ENCODE assay signal across 1 cellular context in genomic region chr10:49538381-49539319, GRCh38.
TF ChIP-seq lines count a peak whose summit lies in the region.

Gene ERCC6, minus strand, starts transcription at chr10:49539121.

TF ChIP-seq in HepG2, 621 proteins besides CTCF, POLR2A, EP300 and RAD21 (continued from another document and continues in another):
- TF ChIP-seq ZNF260 (CRISPR knock-in tag; IDR thresholded peaks at IDR 0.05; ENCODE audit: borderline replicate concordance, low read depth) (no peak), TEAD2 (CRISPR knock-in tag; IDR thresholded peaks at IDR 0.05) (0 out of 2 replicates have a peak, but pooled peaks have one; percentile 10), CBFB (CRISPR knock-in tag; IDR thresholded peaks at IDR 0.05) (no peak; the same call in 1 of the 2 replicates), RXRA (CRISPR knock-in tag; IDR thresholded peaks at IDR 0.05) (0 out of 2 replicates have a peak, but pooled peaks have one; percentile 32), ZZZ3 (CRISPR knock-in tag; IDR thresholded peaks at IDR 0.05; ENCODE audit: borderline replicate concordance) (peak; percentile 61; the same call in 1 of the 2 replicates), HDAC1 (CRISPR knock-in tag; IDR thresholded peaks at IDR 0.05) (peak; percentile 64), IKZF5 (CRISPR knock-in tag; IDR thresholded peaks at IDR 0.05) (no peak; the same call in 1 of the 2 replicates), FOXM1 (CRISPR knock-in tag; IDR thresholded peaks at IDR 0.05) (no peak), ZFYVE20 (CRISPR knock-in tag; IDR thresholded peaks at IDR 0.05; ENCODE audit: borderline replicate concordance, low read depth) (no peak), TFDP2 (CRISPR knock-in tag; IDR thresholded peaks at IDR 0.05) (peak; percentile 75; the same call in 1 of the 2 replicates), ZNF614 (CRISPR knock-in tag; IDR thresholded peaks at IDR 0.05; ENCODE audit: borderline replicate concordance) (peak; percentile 45; the same call in 1 of the 2 replicates), SNAI1 (CRISPR knock-in tag; IDR thresholded peaks at IDR 0.05; ENCODE audit: borderline replicate concordance) (peak; percentile 90; the same call in 1 of the 2 replicates), ZFP82 (CRISPR knock-in tag; IDR thresholded peaks at IDR 0.05; ENCODE audit: borderline replicate concordance) (no peak), NFIB (CRISPR knock-in tag; IDR thresholded peaks at IDR 0.05; ENCODE audit: borderline replicate concordance) (no peak), GABPA (IDR thresholded peaks at IDR 0.05; ENCODE audit: low read depth, low read length) (peak; percentile 80), GABPA (CRISPR knock-in tag; IDR thresholded peaks at IDR 0.05; ENCODE audit: low read depth) (peak; percentile 91), ZNF879 (CRISPR knock-in tag; IDR thresholded peaks at IDR 0.05) (no peak), HBP1 (CRISPR knock-in tag; IDR thresholded peaks at IDR 0.05; ENCODE audit: low read depth) (0 out of 2 replicates have a peak, but pooled peaks have one; percentile 31), ZNF839 (CRISPR knock-in tag; IDR thresholded peaks at IDR 0.05; ENCODE audit: borderline replicate concordance) (peak; percentile 55; the same call in 1 of the 2 replicates), KLF6 (CRISPR knock-in tag; IDR thresholded peaks at IDR 0.05) (peak; percentile 69), ZNF550 (CRISPR knock-in tag; IDR thresholded peaks at IDR 0.05; ENCODE audit: borderline replicate concordance) (no peak), ZFP90 (CRISPR knock-in tag; IDR thresholded peaks at IDR 0.05; ENCODE audit: borderline replicate concordance) (peak; percentile 87), ZBTB7B (CRISPR knock-in tag; IDR thresholded peaks at IDR 0.05) (no peak; the same call in 1 of the 2 replicates), SRSF4 (IDR thresholded peaks at IDR 0.05; ENCODE audit: low read depth, low read length, poor library complexity, severe bottlenecking) (no peak), MAF1 (CRISPR knock-in tag; IDR thresholded peaks at IDR 0.05; ENCODE audit: borderline replicate concordance) (0 out of 2 replicates have a peak, but pooled peaks have one; percentile 39), FOXK2 (IDR thresholded peaks at IDR 0.05) (no peak), ZMAT3 (CRISPR knock-in tag; conservative IDR thresholded peaks at IDR 0.05) (peak; percentile 66; the same call in 1 of the 2 replicates), ZNF777 (CRISPR knock-in tag; IDR thresholded peaks at IDR 0.05) (peak; percentile 95), HNRNPL (IDR thresholded peaks at IDR 0.05; ENCODE audit: low read depth, low read length) (no peak), FOXK1 (CRISPR knock-in tag; IDR thresholded peaks at IDR 0.05; ENCODE audit: borderline replicate concordance, low read depth) (peak; percentile 80), ZNF543 (CRISPR knock-in tag; IDR thresholded peaks at IDR 0.05) (peak; percentile 69; the same call in 1 of the 2 replicates), NFKB2 (CRISPR knock-in tag; IDR thresholded peaks at IDR 0.05; ENCODE audit: borderline replicate concordance) (peak; percentile 66; the same call in 1 of the 2 replicates)
- TF ChIP-seq, protein P1, sequence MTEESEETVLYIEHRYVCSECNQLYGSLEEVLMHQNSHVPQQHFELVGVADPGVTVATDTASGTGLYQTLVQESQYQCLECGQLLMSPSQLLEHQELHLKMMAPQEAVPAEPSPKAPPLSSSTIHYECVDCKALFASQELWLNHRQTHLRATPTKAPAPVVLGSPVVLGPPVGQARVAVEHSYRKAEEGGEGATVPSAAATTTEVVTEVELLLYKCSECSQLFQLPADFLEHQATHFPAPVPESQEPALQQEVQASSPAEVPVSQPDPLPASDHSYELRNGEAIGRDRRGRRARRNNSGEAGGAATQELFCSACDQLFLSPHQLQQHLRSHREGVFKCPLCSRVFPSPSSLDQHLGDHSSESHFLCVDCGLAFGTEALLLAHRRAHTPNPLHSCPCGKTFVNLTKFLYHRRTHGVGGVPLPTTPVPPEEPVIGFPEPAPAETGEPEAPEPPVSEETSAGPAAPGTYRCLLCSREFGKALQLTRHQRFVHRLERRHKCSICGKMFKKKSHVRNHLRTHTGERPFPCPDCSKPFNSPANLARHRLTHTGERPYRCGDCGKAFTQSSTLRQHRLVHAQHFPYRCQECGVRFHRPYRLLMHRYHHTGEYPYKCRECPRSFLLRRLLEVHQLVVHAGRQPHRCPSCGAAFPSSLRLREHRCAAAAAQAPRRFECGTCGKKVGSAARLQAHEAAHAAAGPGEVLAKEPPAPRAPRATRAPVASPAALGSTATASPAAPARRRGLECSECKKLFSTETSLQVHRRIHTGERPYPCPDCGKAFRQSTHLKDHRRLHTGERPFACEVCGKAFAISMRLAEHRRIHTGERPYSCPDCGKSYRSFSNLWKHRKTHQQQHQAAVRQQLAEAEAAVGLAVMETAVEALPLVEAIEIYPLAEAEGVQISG (CRISPR knock-in tag; IDR thresholded peaks at IDR 0.05), result peak; percentile 77
- TF ChIP-seq, protein P2, sequence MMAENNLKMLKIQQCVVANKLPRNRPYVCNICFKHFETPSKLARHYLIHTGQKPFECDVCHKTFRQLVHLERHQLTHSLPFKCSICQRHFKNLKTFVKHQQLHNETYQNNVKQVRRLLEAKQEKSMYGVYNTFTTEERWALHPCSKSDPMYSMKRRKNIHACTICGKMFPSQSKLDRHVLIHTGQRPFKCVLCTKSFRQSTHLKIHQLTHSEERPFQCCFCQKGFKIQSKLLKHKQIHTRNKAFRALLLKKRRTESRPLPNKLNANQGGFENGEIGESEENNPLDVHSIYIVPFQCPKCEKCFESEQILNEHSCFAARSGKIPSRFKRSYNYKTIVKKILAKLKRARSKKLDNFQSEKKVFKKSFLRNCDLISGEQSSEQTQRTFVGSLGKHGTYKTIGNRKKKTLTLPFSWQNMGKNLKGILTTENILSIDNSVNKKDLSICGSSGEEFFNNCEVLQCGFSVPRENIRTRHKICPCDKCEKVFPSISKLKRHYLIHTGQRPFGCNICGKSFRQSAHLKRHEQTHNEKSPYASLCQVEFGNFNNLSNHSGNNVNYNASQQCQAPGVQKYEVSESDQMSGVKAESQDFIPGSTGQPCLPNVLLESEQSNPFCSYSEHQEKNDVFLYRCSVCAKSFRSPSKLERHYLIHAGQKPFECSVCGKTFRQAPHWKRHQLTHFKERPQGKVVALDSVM (CRISPR knock-in tag; IDR thresholded peaks at IDR 0.05), result 0 out of 2 replicates have a peak, but pooled peaks have one; percentile 30
- TF ChIP-seq, protein P3, sequence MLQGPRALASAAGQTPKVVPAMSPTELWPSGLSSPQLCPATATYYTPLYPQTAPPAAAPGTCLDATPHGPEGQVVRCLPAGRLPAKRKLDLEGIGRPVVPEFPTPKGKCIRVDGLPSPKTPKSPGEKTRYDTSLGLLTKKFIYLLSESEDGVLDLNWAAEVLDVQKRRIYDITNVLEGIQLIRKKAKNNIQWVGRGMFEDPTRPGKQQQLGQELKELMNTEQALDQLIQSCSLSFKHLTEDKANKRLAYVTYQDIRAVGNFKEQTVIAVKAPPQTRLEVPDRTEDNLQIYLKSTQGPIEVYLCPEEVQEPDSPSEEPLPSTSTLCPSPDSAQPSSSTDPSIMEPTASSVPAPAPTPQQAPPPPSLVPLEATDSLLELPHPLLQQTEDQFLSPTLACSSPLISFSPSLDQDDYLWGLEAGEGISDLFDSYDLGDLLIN (CRISPR knock-in tag; IDR thresholded peaks at IDR 0.05; ENCODE audit: borderline replicate concordance), result no peak; the same call in 1 of the 2 replicates
- TF ChIP-seq, protein P4, sequence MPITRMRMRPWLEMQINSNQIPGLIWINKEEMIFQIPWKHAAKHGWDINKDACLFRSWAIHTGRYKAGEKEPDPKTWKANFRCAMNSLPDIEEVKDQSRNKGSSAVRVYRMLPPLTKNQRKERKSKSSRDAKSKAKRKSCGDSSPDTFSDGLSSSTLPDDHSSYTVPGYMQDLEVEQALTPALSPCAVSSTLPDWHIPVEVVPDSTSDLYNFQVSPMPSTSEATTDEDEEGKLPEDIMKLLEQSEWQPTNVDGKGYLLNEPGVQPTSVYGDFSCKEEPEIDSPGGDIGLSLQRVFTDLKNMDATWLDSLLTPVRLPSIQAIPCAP (CRISPR knock-in tag; IDR thresholded peaks at IDR 0.05; ENCODE audit: low read depth), result no peak
- TF ChIP-seq, protein P5, sequence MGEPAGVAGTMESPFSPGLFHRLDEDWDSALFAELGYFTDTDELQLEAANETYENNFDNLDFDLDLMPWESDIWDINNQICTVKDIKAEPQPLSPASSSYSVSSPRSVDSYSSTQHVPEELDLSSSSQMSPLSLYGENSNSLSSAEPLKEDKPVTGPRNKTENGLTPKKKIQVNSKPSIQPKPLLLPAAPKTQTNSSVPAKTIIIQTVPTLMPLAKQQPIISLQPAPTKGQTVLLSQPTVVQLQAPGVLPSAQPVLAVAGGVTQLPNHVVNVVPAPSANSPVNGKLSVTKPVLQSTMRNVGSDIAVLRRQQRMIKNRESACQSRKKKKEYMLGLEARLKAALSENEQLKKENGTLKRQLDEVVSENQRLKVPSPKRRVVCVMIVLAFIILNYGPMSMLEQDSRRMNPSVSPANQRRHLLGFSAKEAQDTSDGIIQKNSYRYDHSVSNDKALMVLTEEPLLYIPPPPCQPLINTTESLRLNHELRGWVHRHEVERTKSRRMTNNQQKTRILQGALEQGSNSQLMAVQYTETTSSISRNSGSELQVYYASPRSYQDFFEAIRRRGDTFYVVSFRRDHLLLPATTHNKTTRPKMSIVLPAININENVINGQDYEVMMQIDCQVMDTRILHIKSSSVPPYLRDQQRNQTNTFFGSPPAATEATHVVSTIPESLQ (CRISPR knock-in tag; conservative IDR thresholded peaks at IDR 0.05), result no peak
- TF ChIP-seq, protein P6, sequence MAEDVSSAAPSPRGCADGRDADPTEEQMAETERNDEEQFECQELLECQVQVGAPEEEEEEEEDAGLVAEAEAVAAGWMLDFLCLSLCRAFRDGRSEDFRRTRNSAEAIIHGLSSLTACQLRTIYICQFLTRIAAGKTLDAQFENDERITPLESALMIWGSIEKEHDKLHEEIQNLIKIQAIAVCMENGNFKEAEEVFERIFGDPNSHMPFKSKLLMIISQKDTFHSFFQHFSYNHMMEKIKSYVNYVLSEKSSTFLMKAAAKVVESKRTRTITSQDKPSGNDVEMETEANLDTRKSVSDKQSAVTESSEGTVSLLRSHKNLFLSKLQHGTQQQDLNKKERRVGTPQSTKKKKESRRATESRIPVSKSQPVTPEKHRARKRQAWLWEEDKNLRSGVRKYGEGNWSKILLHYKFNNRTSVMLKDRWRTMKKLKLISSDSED (CRISPR knock-in tag; IDR thresholded peaks at IDR 0.05), result no peak
- TF ChIP-seq, protein P7, sequence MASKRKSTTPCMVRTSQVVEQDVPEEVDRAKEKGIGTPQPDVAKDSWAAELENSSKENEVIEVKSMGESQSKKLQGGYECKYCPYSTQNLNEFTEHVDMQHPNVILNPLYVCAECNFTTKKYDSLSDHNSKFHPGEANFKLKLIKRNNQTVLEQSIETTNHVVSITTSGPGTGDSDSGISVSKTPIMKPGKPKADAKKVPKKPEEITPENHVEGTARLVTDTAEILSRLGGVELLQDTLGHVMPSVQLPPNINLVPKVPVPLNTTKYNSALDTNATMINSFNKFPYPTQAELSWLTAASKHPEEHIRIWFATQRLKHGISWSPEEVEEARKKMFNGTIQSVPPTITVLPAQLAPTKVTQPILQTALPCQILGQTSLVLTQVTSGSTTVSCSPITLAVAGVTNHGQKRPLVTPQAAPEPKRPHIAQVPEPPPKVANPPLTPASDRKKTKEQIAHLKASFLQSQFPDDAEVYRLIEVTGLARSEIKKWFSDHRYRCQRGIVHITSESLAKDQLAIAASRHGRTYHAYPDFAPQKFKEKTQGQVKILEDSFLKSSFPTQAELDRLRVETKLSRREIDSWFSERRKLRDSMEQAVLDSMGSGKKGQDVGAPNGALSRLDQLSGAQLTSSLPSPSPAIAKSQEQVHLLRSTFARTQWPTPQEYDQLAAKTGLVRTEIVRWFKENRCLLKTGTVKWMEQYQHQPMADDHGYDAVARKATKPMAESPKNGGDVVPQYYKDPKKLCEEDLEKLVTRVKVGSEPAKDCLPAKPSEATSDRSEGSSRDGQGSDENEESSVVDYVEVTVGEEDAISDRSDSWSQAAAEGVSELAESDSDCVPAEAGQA (IDR thresholded peaks at IDR 0.05; ENCODE audit: low read depth), result no peak
- TF ChIP-seq, protein P7 (CRISPR knock-in tag; IDR thresholded peaks at IDR 0.05; ENCODE audit: borderline replicate concordance), result peak; percentile 90
